In the genomic region with DNA sequence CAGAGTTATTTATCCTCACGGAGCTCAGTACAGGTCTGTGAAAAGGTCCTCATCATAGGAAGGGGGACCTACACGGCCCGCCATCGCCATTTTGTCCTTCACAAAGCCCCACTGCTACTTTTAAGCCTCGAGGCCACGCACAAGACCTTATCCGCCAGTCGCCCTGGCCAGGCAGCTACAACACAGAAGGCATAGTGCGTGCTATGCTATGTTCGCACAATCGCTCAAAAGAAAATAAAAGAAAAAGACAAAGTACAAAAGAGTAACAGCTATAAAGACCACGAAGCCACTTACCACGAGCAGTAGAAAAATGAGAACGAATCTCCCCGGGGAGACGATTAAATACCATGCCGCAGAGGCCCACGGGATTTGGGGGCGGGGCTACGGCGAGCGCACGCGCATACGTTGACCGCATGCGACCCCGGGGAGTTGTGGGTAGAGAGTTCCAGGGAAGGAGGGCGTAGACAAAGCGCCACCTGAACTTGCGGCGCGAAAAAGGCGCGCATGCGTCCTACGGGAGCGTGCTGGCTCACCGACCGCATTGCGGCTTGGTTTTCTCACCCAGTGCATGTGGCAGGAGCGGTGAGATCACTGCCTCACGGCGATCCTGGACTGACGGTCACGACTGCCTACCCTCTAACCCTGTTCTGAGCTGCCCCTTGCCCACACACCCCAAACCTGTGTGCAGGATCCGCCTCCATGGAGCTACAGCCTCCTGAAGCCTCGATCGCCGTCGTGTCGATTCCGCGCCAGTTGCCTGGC, we compare ENCODE assay signal across 8 cellular contexts. TPM values are rescaled to one million over a fixed set of nuclear protein-coding genes. Genes with fewer than 3 reads are reported as not detected.
DNase-seq lines count a peak whose midpoint lies in the region; ATAC-seq and TF ChIP-seq lines count a peak whose summit lies in the region.

No MANE protein-coding gene starts in this region.

- H3K27me3 Mint-ChIP-seq in WTC11 (ENCODE audit: low read depth) = 0 out of 2 replicates have a peak, but pooled peaks cover 4% of the 10 kb centered on the region

- no peaks in the 10 kb centered on the region for H3K9me3 Mint-ChIP-seq in WTC11

- peak overlapping the region; percentile 81 for H3K27ac ChIP-seq in caudate nucleus (ENCODE audit: low read depth, low read length)

- no peak for TF ChIP-seq CTCF in WTC11 (IDR thresholded peaks at IDR 0.05)

- H3K4me3 Mint-ChIP-seq in WTC11 = peak overlapping the region; percentile 99

- CTCF ChIA-PET in WTC11 (lab: Charles Lee) = interaction anchor here (0.7 to 1.6 kb wide), 5 partner anchors 14 to 69 kb away, joined by 3 to 11 read pairs (median 4); a partner anchor contains a TSS

- POLR2A ChIA-PET in WTC11 (lab: Charles Lee) = interaction anchor here (0.9 to 3.9 kb wide), 18 partner anchors 9 to 191 kb away, joined by 3 to 69 read pairs (median 5); a partner anchor contains a TSS

- peaks cover 57% of the 10 kb centered on the region for H3K36me3 Mint-ChIP-seq in WTC11

- H3K4me1 Mint-ChIP-seq in WTC11 = peaks cover 60% of the 10 kb centered on the region

- DNase-seq in AG08395 (ENCODE audit: low spot score) (peak; percentile 98), NCI-H2227 treated with DMSO at 0.1 percent for 48 hours (lab: John Stamatoyannopoulos, UW) (peak; percentile 98), WTC11 (ENCODE audit: low spot score) (peak; percentile 98), caudate nucleus (lab: John Stamatoyannopoulos, UW) (peak in 59 of 61 donors; percentile 64 to 97 (median 93)), iris pigment epithelial cell (ENCODE audit: low read depth) (peak; percentile 98)
- DNase-seq in stimulated activated CD4-positive, alpha-beta T cell treated with anti-CD3 and anti-CD28 coated beads, Interleukin-12 subunit alpha, Interleukin-12 subunit beta, amount 100 ng/mL, for 24 hours (ENCODE audit: low read depth in 2 of 2) = peak; percentile 95 to 97

- H3K27ac Mint-ChIP-seq in WTC11 = peak overlapping the region; percentile 99

- peak; percentile 89 for ATAC-seq in GM18909 (IDR thresholded peaks at IDR 0.05; ENCODE audit: poor library complexity, unreplicated experiment)
- ATAC-seq in HG03159 (IDR thresholded peaks at IDR 0.05; ENCODE audit: unreplicated experiment) = peak; percentile 85
- peak; percentile 73 for ATAC-seq in WTC11

TF ChIP-seq in WTC11, 78 proteins besides CTCF, POLR2A, EP300 and RAD21 (continues in another document):
- TF ChIP-seq, protein P1, sequence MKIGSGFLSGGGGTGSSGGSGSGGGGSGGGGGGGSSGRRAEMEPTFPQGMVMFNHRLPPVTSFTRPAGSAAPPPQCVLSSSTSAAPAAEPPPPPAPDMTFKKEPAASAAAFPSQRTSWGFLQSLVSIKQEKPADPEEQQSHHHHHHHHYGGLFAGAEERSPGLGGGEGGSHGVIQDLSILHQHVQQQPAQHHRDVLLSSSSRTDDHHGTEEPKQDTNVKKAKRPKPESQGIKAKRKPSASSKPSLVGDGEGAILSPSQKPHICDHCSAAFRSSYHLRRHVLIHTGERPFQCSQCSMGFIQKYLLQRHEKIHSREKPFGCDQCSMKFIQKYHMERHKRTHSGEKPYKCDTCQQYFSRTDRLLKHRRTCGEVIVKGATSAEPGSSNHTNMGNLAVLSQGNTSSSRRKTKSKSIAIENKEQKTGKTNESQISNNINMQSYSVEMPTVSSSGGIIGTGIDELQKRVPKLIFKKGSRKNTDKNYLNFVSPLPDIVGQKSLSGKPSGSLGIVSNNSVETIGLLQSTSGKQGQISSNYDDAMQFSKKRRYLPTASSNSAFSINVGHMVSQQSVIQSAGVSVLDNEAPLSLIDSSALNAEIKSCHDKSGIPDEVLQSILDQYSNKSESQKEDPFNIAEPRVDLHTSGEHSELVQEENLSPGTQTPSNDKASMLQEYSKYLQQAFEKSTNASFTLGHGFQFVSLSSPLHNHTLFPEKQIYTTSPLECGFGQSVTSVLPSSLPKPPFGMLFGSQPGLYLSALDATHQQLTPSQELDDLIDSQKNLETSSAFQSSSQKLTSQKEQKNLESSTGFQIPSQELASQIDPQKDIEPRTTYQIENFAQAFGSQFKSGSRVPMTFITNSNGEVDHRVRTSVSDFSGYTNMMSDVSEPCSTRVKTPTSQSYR (CRISPR knock-in tag; IDR thresholded peaks at IDR 0.05) = peak; percentile 20; the same call in 1 of the 2 replicates
- TF ChIP-seq, protein P2, sequence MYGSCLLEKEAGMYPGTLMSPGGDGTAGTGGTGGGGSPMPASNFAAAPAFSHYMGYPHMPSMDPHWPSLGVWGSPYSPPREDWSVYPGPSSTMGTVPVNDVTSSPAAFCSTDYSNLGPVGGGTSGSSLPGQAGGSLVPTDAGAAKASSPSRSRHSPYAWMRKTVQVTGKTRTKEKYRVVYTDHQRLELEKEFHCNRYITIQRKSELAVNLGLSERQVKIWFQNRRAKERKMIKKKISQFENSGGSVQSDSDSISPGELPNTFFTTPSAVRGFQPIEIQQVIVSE (CRISPR knock-in tag; IDR thresholded peaks at IDR 0.05; ENCODE audit: borderline replicate concordance) = no peak
- TF ChIP-seq HMGA2 (CRISPR knock-in tag; IDR thresholded peaks at IDR 0.05) (peak; percentile 4; the same call in 1 of the 2 replicates), ATF1 (CRISPR knock-in tag; IDR thresholded peaks at IDR 0.05) (0 out of 2 replicates have a peak, but pooled peaks have one; percentile 28), RORB (CRISPR knock-in tag; IDR thresholded peaks at IDR 0.05) (0 out of 2 replicates have a peak, but pooled peaks have one; percentile 6), ETV6 (CRISPR knock-in tag; IDR thresholded peaks at IDR 0.05) (peak; percentile 97), NR2C2 (CRISPR knock-in tag; IDR thresholded peaks at IDR 0.05) (no peak), OVOL2 (CRISPR knock-in tag; IDR thresholded peaks at IDR 0.05; ENCODE audit: borderline replicate concordance) (no peak), SP1 (CRISPR knock-in tag; conservative IDR thresholded peaks at IDR 0.05) (peak; percentile 93), NFYB (CRISPR knock-in tag; conservative IDR thresholded peaks at IDR 0.05; ENCODE audit: low read depth) (0 out of 2 replicates have a peak, but pooled peaks have one; percentile 7), SMAD3 (CRISPR knock-in tag; IDR thresholded peaks at IDR 0.05; ENCODE audit: borderline replicate concordance) (peak; percentile 94), CREM (CRISPR knock-in tag; IDR thresholded peaks at IDR 0.05) (peak; percentile 60), NR1H2 (CRISPR knock-in tag; IDR thresholded peaks at IDR 0.05) (no peak), JUN (CRISPR knock-in tag; IDR thresholded peaks at IDR 0.05) (0 out of 2 replicates have a peak, but pooled peaks have one; percentile 91), CREB1 (CRISPR knock-in tag; IDR thresholded peaks at IDR 0.05) (no peak; the same call in 1 of the 2 replicates), MXD4 (CRISPR knock-in tag; IDR thresholded peaks at IDR 0.05; ENCODE audit: borderline replicate concordance) (no peak), ZNF219 (CRISPR knock-in tag; IDR thresholded peaks at IDR 0.05; ENCODE audit: borderline replicate concordance) (0 out of 2 replicates have a peak, but pooled peaks have one; percentile 51), IRF2 (CRISPR knock-in tag; IDR thresholded peaks at IDR 0.05; ENCODE audit: borderline replicate concordance, low read depth) (no peak; the same call in 1 of the 2 replicates)
- TF ChIP-seq, protein P3, sequence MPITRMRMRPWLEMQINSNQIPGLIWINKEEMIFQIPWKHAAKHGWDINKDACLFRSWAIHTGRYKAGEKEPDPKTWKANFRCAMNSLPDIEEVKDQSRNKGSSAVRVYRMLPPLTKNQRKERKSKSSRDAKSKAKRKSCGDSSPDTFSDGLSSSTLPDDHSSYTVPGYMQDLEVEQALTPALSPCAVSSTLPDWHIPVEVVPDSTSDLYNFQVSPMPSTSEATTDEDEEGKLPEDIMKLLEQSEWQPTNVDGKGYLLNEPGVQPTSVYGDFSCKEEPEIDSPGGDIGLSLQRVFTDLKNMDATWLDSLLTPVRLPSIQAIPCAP (CRISPR knock-in tag; IDR thresholded peaks at IDR 0.05) = peak; percentile 84
- TF ChIP-seq, protein P4, sequence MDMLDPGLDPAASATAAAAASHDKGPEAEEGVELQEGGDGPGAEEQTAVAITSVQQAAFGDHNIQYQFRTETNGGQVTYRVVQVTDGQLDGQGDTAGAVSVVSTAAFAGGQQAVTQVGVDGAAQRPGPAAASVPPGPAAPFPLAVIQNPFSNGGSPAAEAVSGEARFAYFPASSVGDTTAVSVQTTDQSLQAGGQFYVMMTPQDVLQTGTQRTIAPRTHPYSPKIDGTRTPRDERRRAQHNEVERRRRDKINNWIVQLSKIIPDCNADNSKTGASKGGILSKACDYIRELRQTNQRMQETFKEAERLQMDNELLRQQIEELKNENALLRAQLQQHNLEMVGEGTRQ (CRISPR knock-in tag; IDR thresholded peaks at IDR 0.05) = peak; percentile 44; the same call in 1 of the 2 replicates
- TF ChIP-seq, protein P5, sequence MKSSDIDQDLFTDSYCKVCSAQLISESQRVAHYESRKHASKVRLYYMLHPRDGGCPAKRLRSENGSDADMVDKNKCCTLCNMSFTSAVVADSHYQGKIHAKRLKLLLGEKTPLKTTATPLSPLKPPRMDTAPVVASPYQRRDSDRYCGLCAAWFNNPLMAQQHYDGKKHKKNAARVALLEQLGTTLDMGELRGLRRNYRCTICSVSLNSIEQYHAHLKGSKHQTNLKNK (CRISPR knock-in tag; IDR thresholded peaks at IDR 0.05) = peak; percentile 88; the same call in 1 of the 2 replicates
- TF ChIP-seq, protein P6, sequence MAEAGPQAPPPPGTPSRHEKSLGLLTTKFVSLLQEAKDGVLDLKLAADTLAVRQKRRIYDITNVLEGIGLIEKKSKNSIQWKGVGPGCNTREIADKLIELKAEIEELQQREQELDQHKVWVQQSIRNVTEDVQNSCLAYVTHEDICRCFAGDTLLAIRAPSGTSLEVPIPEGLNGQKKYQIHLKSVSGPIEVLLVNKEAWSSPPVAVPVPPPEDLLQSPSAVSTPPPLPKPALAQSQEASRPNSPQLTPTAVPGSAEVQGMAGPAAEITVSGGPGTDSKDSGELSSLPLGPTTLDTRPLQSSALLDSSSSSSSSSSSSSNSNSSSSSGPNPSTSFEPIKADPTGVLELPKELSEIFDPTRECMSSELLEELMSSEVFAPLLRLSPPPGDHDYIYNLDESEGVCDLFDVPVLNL (CRISPR knock-in tag; IDR thresholded peaks at IDR 0.05; ENCODE audit: borderline replicate concordance, low read depth) = peak; percentile 87

RNA-seq across cellular contexts. Expression of a gene that starts 16.4 kb away (rescaled TPM):
- 82.7 to 110 TPM (median 85.2 TPM) in 3 replicates for total RNA-seq in WTC11 (2021)

RNA-seq across cellular contexts. Expression of a gene that starts 23.1 kb away (rescaled TPM):
- 0.44 TPM in 1 of 3 replicates, not detected in the others for total RNA-seq in WTC11 (2021)

RNA-seq across cellular contexts. Expression of a gene that starts 23.9 kb away (rescaled TPM):
- 27.2 to 30.2 TPM (median 28.0 TPM) in 3 replicates for total RNA-seq in WTC11 (2021)

RNA-seq across cellular contexts. Expression of a gene that starts 24.9 kb away (rescaled TPM):
- total RNA-seq in WTC11 (2021) = 244 to 334 TPM (median 265 TPM) in 3 replicates

RNA-seq across cellular contexts. Expression of a gene that starts 50.5 kb away (rescaled TPM):
- total RNA-seq in WTC11 (2021) = 43.2 to 44.7 TPM (median 44.3 TPM) in 3 replicates

Comparison
In these comparisons a context has a peak if more than half of its experiments do, and no peak if none do; other contexts are left out.
1. Peak in every context shown above with its lines: DNase-seq, ATAC-seq and H3K27ac ChIP-seq.